11 cellular contexts compared by ENCODE assay signal in the genomic region with DNA sequence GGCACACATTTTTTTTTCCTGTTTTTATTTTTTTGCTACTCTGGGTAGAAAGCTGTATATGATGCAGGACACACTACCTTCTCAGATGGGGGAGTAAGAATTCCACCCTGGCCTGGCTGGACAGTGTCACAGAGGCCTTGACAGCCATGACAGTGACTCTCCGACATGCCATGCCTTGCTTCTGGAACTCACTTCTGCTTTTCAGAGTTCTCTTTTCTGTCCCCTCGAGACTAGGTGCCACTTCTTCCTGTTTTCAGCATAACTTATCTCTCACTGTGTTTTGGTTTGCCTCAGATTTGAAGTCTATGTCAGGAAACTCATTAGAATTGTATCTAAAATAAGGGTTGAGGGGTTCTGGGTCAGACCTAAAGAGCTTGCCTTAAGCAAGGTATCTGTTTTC.
DNase-seq lines count a peak whose midpoint lies in the region; ATAC-seq and TF ChIP-seq lines count a peak whose summit lies in the region.
"Had no signal": no experiment of that assay in that cellular context is flagged by ENCODE, and none has a peak within 500 bp of the region (broad histone marks: within the 10 kb centered on the region; RNA-seq: fewer than 3 reads in every experiment).

No MANE protein-coding gene starts in this region.

- no peak overlapping the region for H3K27ac ChIP-seq in gastrocnemius medialis
- H3K27ac ChIP-seq: right lobe of liver had no signal

- DNase-seq in NB4 (ENCODE audit: low read depth) (peak; percentile 88), posterior vena cava (ENCODE audit: low spot score) (peak; percentile 16), lower leg skin (ENCODE audit: low spot score in 2 of 2) (no peak), gastrocnemius medialis (no peak), A172 (ENCODE audit: low spot score) (no peak)
- no peak for DNase-seq in stimulated activated naive CD4-positive, alpha-beta T cell treated with Interleukin-2 at 50 U/mL for 16 hours (lab: John Stamatoyannopoulos, UW)
- DNase-seq: activated CD4-positive, alpha-beta memory T cell treated with anti-CD3 and anti-CD28 coated beads, Interleukin-2, amount 10 ng/mL, durations not matched to agents 7 days and 5 days; NCI-H774; right lobe of liver had no signal

- intact Hi-C loops in posterior vena cava (cut with DNase I) (loop anchor here in 1 of 2 donors (10.0 kb wide), 1 partner anchor 275 kb away; the partner anchor contains the start of gene BRK1), lower leg skin (cut with DNase I; ENCODE audit: low total_unique reads) (no loop called here), gastrocnemius medialis (cut with DNase I; ENCODE audit: low total_unique reads) (no loop called here)

- no peak for TF ChIP-seq CTCF in NB4 (IDR thresholded peaks at IDR 0.05; ENCODE audit: low read depth, low read length)
- TF ChIP-seq CTCF in lower leg skin (IDR thresholded peaks at IDR 0.05): no peak
- TF ChIP-seq CTCF in gastrocnemius medialis (IDR thresholded peaks at IDR 0.05 in 4 of 5, conservative IDR thresholded peaks at IDR 0.05 in 1 of 5): no peak

- WGBS in lower leg skin, 2 donors: 60 to 66% methylated on average over 2 of the region's 2 CpGs

- H3K4me3 ChIP-seq in NB4 (ENCODE audit: low read depth, low read length) (no peak overlapping the region), lower leg skin (ENCODE audit: low read depth, poor library complexity, severe bottlenecking) (no peak overlapping the region), gastrocnemius medialis (no peak overlapping the region)
- H3K4me3 ChIP-seq: right lobe of liver had no signal

- no peaks in the 10 kb centered on the region for H3K9me3 ChIP-seq in gastrocnemius medialis
- H3K9me3 ChIP-seq: right lobe of liver had no signal

- in situ Hi-C loops in gastrocnemius medialis (cut with MboI; ENCODE audit: low sequenced_read_pairs in 4 of 4): no loop called here

- ATAC-seq in GM18909 (IDR thresholded peaks at IDR 0.05; ENCODE audit: poor library complexity, unreplicated experiment) (peak; percentile 73), HG02763 (IDR thresholded peaks at IDR 0.05; ENCODE audit: unreplicated experiment) (peak; percentile 75), gastrocnemius medialis (no peak)

- no peaks in the 10 kb centered on the region for H3K36me3 ChIP-seq in gastrocnemius medialis

- peaks cover 0 to 11% of the 10 kb centered on the region in 2 donors for H3K4me1 ChIP-seq in gastrocnemius medialis
- H3K4me1 ChIP-seq: right lobe of liver had no signal

- TF ChIP-seq POLR2A in NB4 (IDR thresholded peaks at IDR 0.05; ENCODE audit: extremely low read depth, insufficient read length) (no peak), lower leg skin (IDR thresholded peaks at IDR 0.05) (no peak), gastrocnemius medialis (IDR thresholded peaks at IDR 0.05) (no peak)

- H3K27me3 ChIP-seq in gastrocnemius medialis: no peaks in the 10 kb centered on the region
- H3K27me3 ChIP-seq: right lobe of liver had no signal

Comparison
In these comparisons a context has a peak if more than half of its experiments do, and no peak if none do; other contexts are left out.
1. ATAC-seq: peak in GM18909 (single experiment) and HG02763 (single experiment); none in gastrocnemius medialis (0 of 2).
2. DNase-seq: peak in NB4 (single experiment) and posterior vena cava (single experiment); none in stimulated activated naive CD4-positive, alpha-beta T cell treated with Interleukin-2 at 50 U/mL for 16 hours (single experiment), lower leg skin (0 of 2), gastrocnemius medialis (0 of 2) and A172 (single experiment).